8 cellular contexts compared by ENCODE assay signal in the genomic region with DNA sequence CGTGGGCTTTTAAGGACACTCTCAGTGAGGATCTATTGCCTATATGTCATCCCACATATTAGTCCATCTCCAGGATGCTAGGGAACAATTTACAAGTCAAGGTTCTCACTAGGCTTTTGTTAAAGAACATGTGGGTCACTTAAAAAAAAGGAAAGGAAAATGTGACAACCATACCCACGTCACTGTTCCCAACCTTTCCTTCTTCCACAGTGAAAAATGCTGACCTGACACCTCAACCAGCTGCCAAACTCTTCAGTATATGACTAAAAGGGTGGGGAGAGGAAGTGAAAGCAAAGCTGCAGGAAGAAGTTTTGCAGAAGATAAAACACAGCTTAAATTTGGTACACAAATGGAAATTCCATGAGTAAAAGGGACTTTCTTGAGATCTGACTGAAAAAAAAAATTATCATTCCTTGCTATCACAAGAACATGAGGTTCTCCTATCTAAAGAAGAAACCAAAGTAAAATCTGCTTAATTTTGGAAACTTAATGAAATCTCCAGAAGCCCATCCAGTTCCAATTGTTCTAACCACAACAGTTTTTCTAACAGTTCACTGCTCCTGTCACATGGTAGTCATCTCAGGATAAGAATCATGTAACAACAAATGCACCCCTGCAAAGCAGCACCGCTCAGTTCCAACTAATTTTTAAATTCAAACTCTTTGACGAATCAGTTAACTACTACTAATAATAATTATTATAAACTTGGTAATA.
A peak's percentile ranks its signal among the peaks of the same experiment; 100 is the strongest.
DNase-seq lines count a peak whose midpoint lies in the region; ATAC-seq and TF ChIP-seq lines count a peak whose summit lies in the region.

No MANE protein-coding gene starts in this region.

- H3K27me3 Mint-ChIP-seq in natural killer cell treated with Interleukin-12 subunit alpha and Interleukin-12 subunit beta and Interleukin-15 and Interleukin-18, amount 100 ng/mL, for 72 hours, result no peaks in the 10 kb centered on the region

- peaks cover 31% of the 10 kb centered on the region for H3K4me1 ChIP-seq in A673 (ENCODE audit: insufficient read depth, low read length, poor library complexity, severe bottlenecking)
- peaks cover 7% of the 10 kb centered on the region for H3K4me1 ChIP-seq in PC-3 (ENCODE audit: insufficient read depth, low read length)

- H3K27me3 ChIP-seq in A673 (replicated peaks; ENCODE audit: insufficient read depth, low read depth, low read length, poor library complexity) (no peaks in the 10 kb centered on the region), PC-3 (ENCODE audit: low read length) (no peaks in the 10 kb centered on the region)

- no peaks in the 10 kb centered on the region for H4K20me1 ChIP-seq in PC-3 (ENCODE audit: low read length)

- no peaks in the 10 kb centered on the region for H3K36me3 ChIP-seq in A673 (ENCODE audit: insufficient read depth, low read length, poor library complexity, severe bottlenecking)
- H3K36me3 ChIP-seq in PC-3 (ENCODE audit: low read depth, low read length), result no peaks in the 10 kb centered on the region

- POLR2A ChIA-PET in A673 (lab: Charles Lee; ENCODE audit: low non-redundant PET) (no interaction called here), PC-3 (lab: Charles Lee; ENCODE audit: unreplicated experiment) (no interaction called here)

- no peaks in the 10 kb centered on the region for H3K36me3 Mint-ChIP-seq in natural killer cell treated with Interleukin-12 subunit alpha and Interleukin-12 subunit beta and Interleukin-15 and Interleukin-18, amount 100 ng/mL, for 72 hours

- H3K9ac ChIP-seq in PC-3 (ENCODE audit: low read length), result no peak overlapping the region

- TF ChIP-seq POLR2A in erythroblast (IDR thresholded peaks at IDR 0.05; ENCODE audit: low read length), result no peak

- H3K9me3 ChIP-seq in A673 (ENCODE audit: low read depth, low read length, poor library complexity, severe bottlenecking) (no peaks in the 10 kb centered on the region), PC-3 (ENCODE audit: low read length) (no peaks in the 10 kb centered on the region)

- peak overlapping the region; percentile 51 to 78 for H3K27ac Mint-ChIP-seq in natural killer cell treated with Interleukin-12 subunit alpha and Interleukin-12 subunit beta and Interleukin-15 and Interleukin-18, amount 100 ng/mL, for 72 hours

- BruUV-seq in A673 (replicated peaks; lab: Mats Ljungman, UMichigan) (no TSS peak), PC-3 (replicated peaks; lab: Mats Ljungman, UMichigan) (no TSS peak)

- H3K4me3 ChIP-seq in A673 (ENCODE audit: low read depth, low read length, poor library complexity, severe bottlenecking) (no peak overlapping the region), PC-3 (ENCODE audit: low read length) (no peak overlapping the region)

- ATAC-seq in GM19463 (IDR thresholded peaks at IDR 0.05; ENCODE audit: unreplicated experiment), result peak; percentile 43
- peak; percentile 64 for ATAC-seq in PC-3
- ATAC-seq in natural killer cell treated with Interleukin-12 subunit alpha and Interleukin-12 subunit beta and Interleukin-15 and Interleukin-18, amount 100 ng/mL, for 72 hours, result peak; percentile 51 to 74
- ATAC-seq in GM19328 (IDR thresholded peaks at IDR 0.05; ENCODE audit: unreplicated experiment), result no peak

- H3F3A ChIP-seq in PC-3 (ENCODE audit: low read length, unreplicated experiment), result no peaks in the 10 kb centered on the region

- H3K4me2 ChIP-seq in PC-3 (ENCODE audit: low read length), result no peak overlapping the region

- peak; percentile 37 for DNase-seq in A673 (ENCODE audit: low spot score)
- peak; percentile 30 for DNase-seq in PC-3
- DNase-seq in erythroblast (lab: John Stamatoyannopoulos, UW), result peak; percentile 24 to 28
- DNase-seq in natural killer cell treated with Interleukin-12 subunit alpha and Interleukin-12 subunit beta and Interleukin-15 and Interleukin-18, amount 100 ng/mL, for 72 hours (ENCODE audit: low spot score), result no peak
- no peak for DNase-seq in NK-92 treated with Interleukin-12 subunit alpha and Interleukin-12 subunit beta, amount 100 ng/mL, for 24 hours (lab: John Stamatoyannopoulos, UW)
- DNase-seq in foreskin melanocyte, result no peak

- no peak overlapping the region for H3K27ac ChIP-seq in A673 (ENCODE audit: low read depth, low read length, poor library complexity, severe bottlenecking)
- no peak overlapping the region for H3K27ac ChIP-seq in PC-3 (ENCODE audit: low read length)

- no peaks in the 10 kb centered on the region for H3K9me2 ChIP-seq in PC-3 (replicated peaks; ENCODE audit: low read length)

- CTCF ChIA-PET in A673 (lab: Charles Lee), result interaction anchor here (0.6 to 2.9 kb wide), 4 partner anchors 27 to 355 kb away, joined by 3 to 42 read pairs (median 18); no protein-coding TSS in a partner anchor
- CTCF ChIA-PET in PC-3 (lab: Charles Lee), result interaction anchor here (1.2 to 2.0 kb wide), 2 partner anchors 309 to 355 kb away, joined by 5 to 11 read pairs; no protein-coding TSS in a partner anchor

- peak overlapping the region; percentile 38 for H3K4me3 Mint-ChIP-seq in natural killer cell treated with Interleukin-12 subunit alpha and Interleukin-12 subunit beta and Interleukin-15 and Interleukin-18, amount 100 ng/mL, for 72 hours

- H3K4me1 Mint-ChIP-seq in natural killer cell treated with Interleukin-12 subunit alpha and Interleukin-12 subunit beta and Interleukin-15 and Interleukin-18, amount 100 ng/mL, for 72 hours (ENCODE audit: low read depth in 2 of 2), result peaks cover 37 to 45% of the 10 kb centered on the region in 2 donors

- H2AFZ ChIP-seq in PC-3 (ENCODE audit: low read length), result no peak overlapping the region

- H3K9me3 Mint-ChIP-seq in natural killer cell treated with Interleukin-12 subunit alpha and Interleukin-12 subunit beta and Interleukin-15 and Interleukin-18, amount 100 ng/mL, for 72 hours, result no peaks in the 10 kb centered on the region

- no peaks in the 10 kb centered on the region for H3K79me2 ChIP-seq in PC-3 (ENCODE audit: low read length)

- intact Hi-C loops in A673 (cut with micrococcal nuclease; ENCODE audit: unreplicated experiment), result loop anchor here (2.0 to 10.0 kb wide), 4 partner anchors 37 to 687 kb away; a partner anchor contains a TSS
- intact Hi-C loops in PC-3 (cut with micrococcal nuclease), result loop anchor here (2.0 to 5.0 kb wide), 2 partner anchors 231 to 294 kb away; no protein-coding TSS in a partner anchor

- TF ChIP-seq CTCF in A673 (conservative IDR thresholded peaks at IDR 0.05; ENCODE audit: low read depth, low read length), result no peak
- no peak for TF ChIP-seq CTCF in PC-3 (conservative IDR thresholded peaks at IDR 0.05; ENCODE audit: low read depth, low read length)

Comparison
In these comparisons a context has a peak if more than half of its experiments do, and no peak if none do; other contexts are left out.
1. DNase-seq: peak in A673 (single experiment), PC-3 (single experiment) and erythroblast (2 of 2); none in natural killer cell treated with Interleukin-12 subunit alpha and Interleukin-12 subunit beta and Interleukin-15 and Interleukin-18, amount 100 ng/mL, for 72 hours (single experiment), NK-92 treated with Interleukin-12 subunit alpha and Interleukin-12 subunit beta, amount 100 ng/mL, for 24 hours (single experiment) and foreskin melanocyte (single experiment).